21 cellular contexts compared by ENCODE assay signal in genomic region chr4:94927696-94928095, GRCh38.
"Had no signal": no experiment of that assay in that cellular context is flagged by ENCODE, and none has a peak within 500 bp of the region (broad histone marks: within the 10 kb centered on the region; RNA-seq: fewer than 3 reads in every experiment).

No MANE protein-coding gene starts in this region.

- H3K9me3 ChIP-seq: colonic mucosa, heart left ventricle, left lung, pancreas, right lobe of liver, thoracic aorta, upper lobe of right lung had no signal

- H3K27me3 Mint-ChIP-seq: activated CD4-positive, alpha-beta memory T cell treated with anti-CD3 and anti-CD28 coated beads for 36 hours; activated CD4-positive, alpha-beta T cell treated with anti-CD3 and anti-CD28 coated beads for 36 hours; brain; stimulated activated memory B cell treated with anti-CD40 and anti-IgM and Interleukin-4, amounts not matched to agents 10 μg/mL and 1 μg/mL and 100 μg/mL, for 72 hours had no signal

- ATAC-seq: activated CD4-positive, alpha-beta T cell treated with anti-CD3 and anti-CD28 coated beads for 36 hours; activated naive CD4-positive, alpha-beta T cell treated with anti-CD3 and anti-CD28 coated beads, Interleukin-2, amount 50 U/mL, for 72 hours; gastroesophageal sphincter; heart left ventricle; left lung; pancreas; right lobe of liver; stimulated activated memory B cell treated with anti-CD40 and anti-IgM and Interleukin-4, amounts not matched to agents 10 μg/mL and 1 μg/mL and 100 μg/mL, for 72 hours; upper lobe of right lung had no signal

- H3K27ac ChIP-seq: colonic mucosa, gastroesophageal sphincter, heart left ventricle, left lung, pancreas, right lobe of liver, thoracic aorta, upper lobe of right lung had no signal

- H3K9me3 Mint-ChIP-seq: activated CD4-positive, alpha-beta memory T cell treated with anti-CD3 and anti-CD28 coated beads for 36 hours; activated naive CD4-positive, alpha-beta T cell treated with anti-CD3 and anti-CD28 coated beads, Interleukin-2, amount 50 U/mL, for 72 hours; activated T-helper 1 cell treated with anti-CD3 and anti-CD28 coated beads, Interleukin-12 subunit alpha, Interleukin-12 subunit beta, Interleukin-2, Interleukin-4 antibody, amounts not matched to agents 30 ng/mL and 10 ng/mL and 1 ng/mL, durations not matched to agents 14 hours and 24 hours and 36 hours; brain; stimulated activated memory B cell treated with anti-CD40 and anti-IgM and Interleukin-4, amounts not matched to agents 10 μg/mL and 1 μg/mL and 100 μg/mL, for 72 hours had no signal

- H3K27me3 ChIP-seq: colonic mucosa, gastroesophageal sphincter, heart left ventricle, left lung, pancreas, right lobe of liver, upper lobe of right lung had no signal

- DNase-seq: activated CD4-positive, alpha-beta memory T cell treated with anti-CD3 and anti-CD28 coated beads for 36 hours; activated CD4-positive, alpha-beta T cell treated with anti-CD3 and anti-CD28 coated beads for 36 hours; activated gamma-delta T cell treated with Interleukin-2 at 50 U/mL for 16 hours; activated T-cell treated with anti-CD3 and anti-CD28 coated beads for 4 hours; caudate nucleus; colonic mucosa; heart left ventricle; kidney; left lung; pancreas; right lobe of liver; stimulated activated CD4-positive, alpha-beta T cell treated with anti-CD3 and anti-CD28 coated beads, Interleukin-4, amount 100 ng/mL, for 4 hours; SW 1271; T-helper 2 cell; upper lobe of right lung had no signal

- H3K4me3 ChIP-seq: colonic mucosa, gastroesophageal sphincter, heart left ventricle, left lung, pancreas, right lobe of liver, thoracic aorta, upper lobe of right lung had no signal

- H3K4me1 Mint-ChIP-seq: activated CD4-positive, alpha-beta T cell treated with anti-CD3 and anti-CD28 coated beads for 36 hours; stimulated activated memory B cell treated with anti-CD40 and anti-IgM and Interleukin-4, amounts not matched to agents 10 μg/mL and 1 μg/mL and 100 μg/mL, for 72 hours had no signal

- H3K4me1 ChIP-seq: colonic mucosa, heart left ventricle, left lung, pancreas, right lobe of liver, upper lobe of right lung had no signal

- FAIRE-seq: kidney, pancreas had no signal

- H3K36me3 Mint-ChIP-seq: activated CD4-positive, alpha-beta memory T cell treated with anti-CD3 and anti-CD28 coated beads for 36 hours; activated naive CD4-positive, alpha-beta T cell treated with anti-CD3 and anti-CD28 coated beads, Interleukin-2, amount 50 U/mL, for 72 hours; brain; stimulated activated memory B cell treated with anti-CD40 and anti-IgM and Interleukin-4, amounts not matched to agents 10 μg/mL and 1 μg/mL and 100 μg/mL, for 72 hours had no signal

- H3K4me3 Mint-ChIP-seq: activated CD4-positive, alpha-beta memory T cell treated with anti-CD3 and anti-CD28 coated beads for 36 hours; activated CD4-positive, alpha-beta T cell treated with anti-CD3 and anti-CD28 coated beads for 36 hours; activated T-helper 1 cell treated with anti-CD3 and anti-CD28 coated beads, Interleukin-12 subunit alpha, Interleukin-12 subunit beta, Interleukin-2, Interleukin-4 antibody, amounts not matched to agents 30 ng/mL and 10 ng/mL and 1 ng/mL, durations not matched to agents 14 hours and 24 hours and 36 hours; brain; stimulated activated memory B cell treated with anti-CD40 and anti-IgM and Interleukin-4, amounts not matched to agents 10 μg/mL and 1 μg/mL and 100 μg/mL, for 72 hours had no signal

- H3K27ac Mint-ChIP-seq: activated CD4-positive, alpha-beta memory T cell treated with anti-CD3 and anti-CD28 coated beads for 36 hours; activated CD4-positive, alpha-beta T cell treated with anti-CD3 and anti-CD28 coated beads for 36 hours; activated naive CD4-positive, alpha-beta T cell treated with anti-CD3 and anti-CD28 coated beads, Interleukin-2, amount 50 U/mL, for 72 hours; activated T-helper 1 cell treated with anti-CD3 and anti-CD28 coated beads, Interleukin-12 subunit alpha, Interleukin-12 subunit beta, Interleukin-2, Interleukin-4 antibody, amounts not matched to agents 30 ng/mL and 10 ng/mL and 1 ng/mL, durations not matched to agents 14 hours and 24 hours and 36 hours; stimulated activated memory B cell treated with anti-CD40 and anti-IgM and Interleukin-4, amounts not matched to agents 10 μg/mL and 1 μg/mL and 100 μg/mL, for 72 hours had no signal

- H3K36me3 ChIP-seq: colonic mucosa, gastroesophageal sphincter, heart left ventricle, left lung, pancreas, right lobe of liver, thoracic aorta, upper lobe of right lung had no signal
